In genomic region chr1:83682132-83682531, GRCh38 we compare ENCODE assay signal across 29 cellular contexts.
"Had no signal": no experiment of that assay in that cellular context is flagged by ENCODE, and none has a peak within 500 bp of the region (broad histone marks: within the 10 kb centered on the region; RNA-seq: fewer than 3 reads in every experiment).

No MANE protein-coding gene starts in this region.

- H3K9me3 ChIP-seq: MG63, SJCRH30 had no signal

- H3K4me3 ChIP-seq: K562, MG63, PC-9, SJCRH30, SK-N-MC had no signal

- H3K4me1 ChIP-seq: SJCRH30 had no signal

- H3K36me3 ChIP-seq: MG63, SJCRH30 had no signal

- H2AFZ ChIP-seq: PC-9 had no signal

- H3K27ac ChIP-seq: PC-9, RWPE1, SJCRH30, SK-N-MC had no signal

- H3K4me2 ChIP-seq: PC-9 had no signal

- H3K27me3 ChIP-seq: MG63, SJCRH30 had no signal

- DNase-seq: Kasumi-1, KG1, MG63, NCI-H1048, NCI-H1092 treated with DMSO at 0.1 percent for 48 hours, NCI-H1105 treated with DMSO at 0.1 percent for 48 hours, NCI-H1436, NCI-H146, NCI-H1694, NCI-H187, NCI-H1930, NCI-H2029 treated with DMSO at 0.1 percent for 48 hours, NCI-H2081 treated with DMSO at 0.1 percent for 48 hours, NCI-H2107, NCI-H2171, NCI-H226, NCI-H446 treated with DMSO at 0.1 percent for 48 hours, NCI-H510A, NCI-H524, NCI-H526, NCI-H774, PC-9, SHP77, SIG-M5, SJCRH30, T-cell had no signal
